In the genomic region with DNA sequence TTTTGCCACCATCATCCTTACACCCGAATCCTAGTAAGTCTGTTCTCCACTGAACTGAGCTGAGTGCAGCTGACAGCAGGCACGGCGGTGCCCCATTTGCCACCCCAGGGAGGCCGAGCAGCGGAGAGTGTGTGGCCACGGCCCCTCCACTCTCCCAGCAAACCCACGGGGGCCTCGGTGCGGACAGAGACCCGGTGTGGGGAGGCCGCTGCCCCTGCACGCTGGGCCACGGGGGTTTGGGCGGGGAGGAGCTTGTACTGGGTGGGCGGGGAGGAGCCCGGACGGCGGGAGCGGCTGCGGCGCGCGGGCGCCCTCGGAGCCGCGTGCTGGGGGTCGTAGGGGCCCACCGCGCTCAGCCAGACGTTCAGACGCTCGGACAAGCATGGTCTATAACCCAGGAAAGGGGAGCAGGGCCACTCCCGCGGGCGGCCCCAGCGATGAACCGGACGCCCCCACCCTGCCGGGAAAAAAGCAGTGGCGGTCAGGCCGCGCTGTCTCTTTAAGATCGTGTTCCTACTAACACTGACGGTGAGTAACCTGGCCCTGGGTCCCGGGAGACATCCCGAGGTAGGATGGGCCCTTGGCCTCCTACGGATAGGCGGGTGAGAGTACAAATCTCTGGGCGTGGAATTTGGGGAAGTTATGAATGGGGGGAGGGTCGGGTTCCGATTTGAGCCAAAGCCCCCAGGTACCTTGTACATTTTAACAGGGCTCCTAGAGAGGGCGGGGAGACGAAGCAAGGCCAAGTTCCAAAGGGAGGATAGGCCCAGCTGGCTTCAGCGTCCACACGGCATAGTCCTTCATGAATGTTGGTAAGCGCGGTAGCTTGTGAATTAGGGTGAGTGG, we compare ENCODE assay signal across 1 cellular context.
TF ChIP-seq lines count a peak whose summit lies in the region.

A gene with protein sequence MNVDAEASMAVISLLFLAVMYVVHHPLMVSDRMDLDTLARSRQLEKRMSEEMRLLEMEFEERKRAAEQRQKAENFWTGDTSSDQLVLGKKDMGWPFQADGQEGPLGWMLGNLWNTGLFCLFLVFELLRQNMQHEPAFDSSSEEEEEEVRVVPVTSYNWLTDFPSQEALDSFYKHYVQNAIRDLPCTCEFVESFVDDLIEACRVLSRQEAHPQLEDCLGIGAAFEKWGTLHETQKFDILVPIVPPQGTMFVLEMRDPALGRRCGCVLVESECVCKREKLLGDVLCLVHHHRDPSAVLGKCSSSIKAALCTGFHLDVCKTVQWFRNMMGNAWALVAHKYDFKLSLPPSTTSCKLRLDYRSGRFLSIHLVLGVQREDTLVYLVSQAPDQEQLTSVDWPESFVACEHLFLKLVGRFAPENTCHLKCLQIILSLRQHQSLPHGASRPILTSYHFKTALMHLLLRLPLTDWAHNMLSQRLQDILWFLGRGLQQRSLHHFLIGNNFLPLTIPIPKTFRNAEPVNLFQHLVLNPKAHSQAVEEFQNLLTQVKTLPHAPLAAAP (plus strand): TSS at position 280 of the 846 bp plus-strand sequence. CDS start 523 bp downstream, at position 803.

TF ChIP-seq in IMR-90, 13 proteins besides CTCF, POLR2A, EP300 and RAD21 (continued from another document):
- TF ChIP-seq FOS (IDR thresholded peaks at IDR 0.05; ENCODE audit: low read depth, low read length): no peak
- TF ChIP-seq MXI1 (IDR thresholded peaks at IDR 0.05; ENCODE audit: borderline replicate concordance, low read depth, low read length): no peak
- no peak for TF ChIP-seq RCOR1 (IDR thresholded peaks at IDR 0.05; ENCODE audit: insufficient replicate concordance, low read length)
- TF ChIP-seq SMC3 (IDR thresholded peaks at IDR 0.05; ENCODE audit: low read depth, low read length): no peak
- TF ChIP-seq BHLHE40 (IDR thresholded peaks at IDR 0.05; ENCODE audit: low read depth, low read length): no peak
- TF ChIP-seq MAFK (IDR thresholded peaks at IDR 0.05; ENCODE audit: low read depth, low read length): no peak
- TF ChIP-seq CEBPB (IDR thresholded peaks at IDR 0.05; ENCODE audit: low read depth, low read length): no peak
- no peak for TF ChIP-seq MAZ (IDR thresholded peaks at IDR 0.05; ENCODE audit: borderline replicate concordance, low read depth, low read length)
- TF ChIP-seq, protein P1, sequence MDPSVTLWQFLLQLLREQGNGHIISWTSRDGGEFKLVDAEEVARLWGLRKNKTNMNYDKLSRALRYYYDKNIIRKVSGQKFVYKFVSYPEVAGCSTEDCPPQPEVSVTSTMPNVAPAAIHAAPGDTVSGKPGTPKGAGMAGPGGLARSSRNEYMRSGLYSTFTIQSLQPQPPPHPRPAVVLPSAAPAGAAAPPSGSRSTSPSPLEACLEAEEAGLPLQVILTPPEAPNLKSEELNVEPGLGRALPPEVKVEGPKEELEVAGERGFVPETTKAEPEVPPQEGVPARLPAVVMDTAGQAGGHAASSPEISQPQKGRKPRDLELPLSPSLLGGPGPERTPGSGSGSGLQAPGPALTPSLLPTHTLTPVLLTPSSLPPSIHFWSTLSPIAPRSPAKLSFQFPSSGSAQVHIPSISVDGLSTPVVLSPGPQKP (IDR thresholded peaks at IDR 0.05; ENCODE audit: borderline replicate concordance, low read depth, low read length): no peak
- TF ChIP-seq CHD1 (IDR thresholded peaks at IDR 0.05; ENCODE audit: low read depth, low read length): no peak
